1 cellular context compared by ENCODE assay signal in genomic region chrX:28850955-28851354, GRCh38.
TF ChIP-seq lines count a peak whose summit lies in the region.

No MANE protein-coding gene starts in this region.

TF ChIP-seq in IMR-90, 13 proteins besides CTCF, POLR2A, EP300 and RAD21 (continued from another document):
- TF ChIP-seq CHD1 (IDR thresholded peaks at IDR 0.05; ENCODE audit: low read depth, low read length) (no peak), MAZ (IDR thresholded peaks at IDR 0.05; ENCODE audit: borderline replicate concordance, low read depth, low read length) (no peak), RFX5 (IDR thresholded peaks at IDR 0.05; ENCODE audit: low read depth, low read length) (no peak), CEBPB (IDR thresholded peaks at IDR 0.05; ENCODE audit: low read depth, low read length) (no peak), MXI1 (IDR thresholded peaks at IDR 0.05; ENCODE audit: borderline replicate concordance, low read depth, low read length) (no peak), NFE2L2 (IDR thresholded peaks at IDR 0.05; ENCODE audit: low read depth, low read length) (no peak), ELK1 (IDR thresholded peaks at IDR 0.05; ENCODE audit: borderline replicate concordance, low read depth, low read length) (no peak), MAFK (IDR thresholded peaks at IDR 0.05; ENCODE audit: low read depth, low read length) (no peak)
